18 cellular contexts compared by ENCODE assay signal in the genomic region with DNA sequence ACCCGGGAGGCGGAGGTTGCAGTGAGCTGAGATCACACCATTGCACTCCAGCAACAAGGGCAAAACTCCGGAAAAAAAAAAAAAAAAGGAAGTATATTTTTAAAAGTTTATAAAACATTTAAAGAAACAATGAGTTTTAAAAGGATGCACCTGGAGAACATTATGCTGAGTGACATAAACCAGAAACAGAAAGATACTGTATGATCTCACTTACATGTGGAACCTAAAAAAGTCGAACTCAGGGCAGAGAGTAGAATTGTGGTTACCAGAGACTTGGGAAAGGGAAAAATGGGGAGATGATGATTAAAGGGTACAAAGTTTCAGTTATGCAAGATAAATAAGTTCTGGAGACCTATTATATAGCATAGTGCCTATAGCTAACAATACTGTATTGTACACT. TPM values are rescaled to one million over a fixed set of nuclear protein-coding genes. Genes with fewer than 3 reads are reported as not detected.
DNase-seq lines count a peak whose midpoint lies in the region; ATAC-seq and TF ChIP-seq lines count a peak whose summit lies in the region.
"Had no signal": no experiment of that assay in that cellular context is flagged by ENCODE, and none has a peak within 500 bp of the region (broad histone marks: within the 10 kb centered on the region; RNA-seq: fewer than 3 reads in every experiment).

No MANE protein-coding gene starts in this region.

- H3K27me3 Mint-ChIP-seq in natural killer cell treated with Interleukin-12 subunit alpha and Interleukin-12 subunit beta and Interleukin-15 and Interleukin-18, amount 100 ng/mL, for 72 hours: no peaks in the 10 kb centered on the region
- H3K27me3 Mint-ChIP-seq: activated CD4-positive, alpha-beta T cell treated with anti-CD3 and anti-CD28 coated beads for 36 hours; activated T-helper 17 cell treated with anti-CD3 and anti-CD28 coated beads, Interleukin-2, amount 50 U/mL, for 72 hours had no signal

- WGBS in sigmoid colon, 2 donors: 35 to 75% methylated on average over 4 of the region's 4 CpGs

- no peaks in the 10 kb centered on the region for H3K9me3 Mint-ChIP-seq in natural killer cell treated with Interleukin-12 subunit alpha and Interleukin-12 subunit beta and Interleukin-15 and Interleukin-18, amount 100 ng/mL, for 72 hours
- no peaks in the 10 kb centered on the region for H3K9me3 Mint-ChIP-seq in activated naive CD4-positive, alpha-beta T cell treated with anti-CD3 and anti-CD28 coated beads, Interleukin-2, amount 50 U/mL, for 72 hours
- H3K9me3 Mint-ChIP-seq: activated T-helper 17 cell treated with anti-CD3 and anti-CD28 coated beads, Interleukin-2, amount 50 U/mL, for 72 hours had no signal

- intact Hi-C loops in sigmoid colon (cut with DNase I): no loop called here

- peak overlapping the region; percentile 42; the same call in 1 of the 2 replicates for H3K4me2 ChIP-seq in DND-41 (ENCODE audit: insufficient read depth, low read length)

- no peaks in the 10 kb centered on the region for H3K36me3 Mint-ChIP-seq in natural killer cell treated with Interleukin-12 subunit alpha and Interleukin-12 subunit beta and Interleukin-15 and Interleukin-18, amount 100 ng/mL, for 72 hours
- H3K36me3 Mint-ChIP-seq in activated naive CD4-positive, alpha-beta T cell treated with anti-CD3 and anti-CD28 coated beads, Interleukin-2, amount 50 U/mL, for 72 hours: no peaks in the 10 kb centered on the region

- H3K79me2 ChIP-seq in DND-41 (ENCODE audit: insufficient read depth, low read length): no peaks in the 10 kb centered on the region

- DNase-seq in DND-41: no peak
- DNase-seq in NAMALWA (ENCODE audit: low spot score): peak; percentile 54
- DNase-seq in coronary artery (ENCODE audit: low spot score): no peak
- DNase-seq in sigmoid colon: no peak
- no peak for DNase-seq in natural killer cell treated with Interleukin-12 subunit alpha and Interleukin-12 subunit beta and Interleukin-15 and Interleukin-18, amount 100 ng/mL, for 72 hours (ENCODE audit: low spot score)
- DNase-seq in T-helper 1 cell: no peak
- no peak for DNase-seq in activated naive CD4-positive, alpha-beta T cell treated with anti-CD3 and anti-CD28 coated beads, Interleukin-2, amount 50 U/mL, for 72 hours (ENCODE audit: low spot score in 2 of 2)
- DNase-seq: activated CD4-positive, alpha-beta T cell treated with anti-CD3 and anti-CD28 coated beads for 36 hours; COR-L47; EL; mucosa of descending colon; NCI-H1694; NCI-H2227 treated with DMSO at 0.1 percent for 48 hours had no signal

- no peak for TF ChIP-seq CTCF in DND-41 (IDR thresholded peaks at IDR 0.05; ENCODE audit: borderline replicate concordance, extremely low read depth, low read length, poor library complexity, severe bottlenecking)
- TF ChIP-seq CTCF in coronary artery (IDR thresholded peaks at IDR 0.05): no peak
- no peak for TF ChIP-seq CTCF in sigmoid colon (IDR thresholded peaks at IDR 0.05)

- H3K4me3 ChIP-seq in DND-41 (ENCODE audit: low read depth in 1 of 2, low read length in 2 of 2) (no peak overlapping the region), coronary artery (no peak overlapping the region), sigmoid colon (no peak overlapping the region)
- H3K4me3 ChIP-seq: mucosa of descending colon had no signal

- no peak overlapping the region for H3K4me3 Mint-ChIP-seq in natural killer cell treated with Interleukin-12 subunit alpha and Interleukin-12 subunit beta and Interleukin-15 and Interleukin-18, amount 100 ng/mL, for 72 hours
- H3K4me3 Mint-ChIP-seq: activated CD4-positive, alpha-beta T cell treated with anti-CD3 and anti-CD28 coated beads for 36 hours; activated T-helper 17 cell treated with anti-CD3 and anti-CD28 coated beads, Interleukin-2, amount 50 U/mL, for 72 hours had no signal

- H3K9me3 ChIP-seq in DND-41 (ENCODE audit: insufficient read depth, low read length, severe bottlenecking): no peaks in the 10 kb centered on the region
- no peaks in the 10 kb centered on the region for H3K9me3 ChIP-seq in sigmoid colon
- H3K9me3 ChIP-seq: mucosa of descending colon, neutrophil had no signal

- ATAC-seq in DND-41 (ENCODE audit: insufficient read depth, low read depth) (peak; percentile 74), GM21576 (IDR thresholded peaks at IDR 0.05; ENCODE audit: unreplicated experiment) (no peak)
- ATAC-seq in natural killer cell treated with Interleukin-12 subunit alpha and Interleukin-12 subunit beta and Interleukin-15 and Interleukin-18, amount 100 ng/mL, for 72 hours: no peak
- ATAC-seq in activated naive CD4-positive, alpha-beta T cell treated with anti-CD3 and anti-CD28 coated beads, Interleukin-2, amount 50 U/mL, for 72 hours: no peak
- ATAC-seq: activated CD4-positive, alpha-beta T cell treated with anti-CD3 and anti-CD28 coated beads for 36 hours; activated T-helper 17 cell treated with anti-CD3 and anti-CD28 coated beads, Interleukin-2, amount 50 U/mL, for 72 hours; left lobe of liver; mucosa of descending colon; Panc1 had no signal

- no peak overlapping the region for H3K27ac Mint-ChIP-seq in natural killer cell treated with Interleukin-12 subunit alpha and Interleukin-12 subunit beta and Interleukin-15 and Interleukin-18, amount 100 ng/mL, for 72 hours
- H3K27ac Mint-ChIP-seq in activated naive CD4-positive, alpha-beta T cell treated with anti-CD3 and anti-CD28 coated beads, Interleukin-2, amount 50 U/mL, for 72 hours: no peak overlapping the region
- H3K27ac Mint-ChIP-seq: activated CD4-positive, alpha-beta T cell treated with anti-CD3 and anti-CD28 coated beads for 36 hours; activated T-helper 17 cell treated with anti-CD3 and anti-CD28 coated beads, Interleukin-2, amount 50 U/mL, for 72 hours had no signal

- peak overlapping the region; percentile 65 for H3K27ac ChIP-seq in DND-41 (ENCODE audit: low read length)
- H3K27ac ChIP-seq in coronary artery: peak overlapping the region; percentile 72 to 90
- peak overlapping the region; percentile 65 to 87 (median 84) for H3K27ac ChIP-seq in sigmoid colon
- H3K27ac ChIP-seq: neutrophil had no signal

- peak in 3 of 4 donors; percentile 7 to 55 (median 36) for TF ChIP-seq EP300 in sigmoid colon (IDR thresholded peaks at IDR 0.05)

- no peaks in the 10 kb centered on the region for H4K20me1 ChIP-seq in DND-41 (ENCODE audit: insufficient read depth, low read length)

- H3K36me3 ChIP-seq in DND-41 (ENCODE audit: insufficient read depth, low read length): no peaks in the 10 kb centered on the region
- H3K36me3 ChIP-seq in sigmoid colon: no peaks in the 10 kb centered on the region
- H3K36me3 ChIP-seq: neutrophil had no signal

- H3K4me1 Mint-ChIP-seq in natural killer cell treated with Interleukin-12 subunit alpha and Interleukin-12 subunit beta and Interleukin-15 and Interleukin-18, amount 100 ng/mL, for 72 hours (ENCODE audit: low read depth in 2 of 2): peaks cover 8 to 11% of the 10 kb centered on the region in 2 donors
- H3K4me1 Mint-ChIP-seq: activated T-helper 17 cell treated with anti-CD3 and anti-CD28 coated beads, Interleukin-2, amount 50 U/mL, for 72 hours had no signal

- TF ChIP-seq POLR2A in sigmoid colon (IDR thresholded peaks at IDR 0.05): no peak

- H3K9ac ChIP-seq in DND-41 (ENCODE audit: low read depth, low read length): no peak overlapping the region

- no peaks in the 10 kb centered on the region for H3K27me3 ChIP-seq in DND-41 (ENCODE audit: insufficient read depth, low read length, poor library complexity)
- no peaks in the 10 kb centered on the region for H3K27me3 ChIP-seq in sigmoid colon
- H3K27me3 ChIP-seq: neutrophil had no signal

- peaks cover 54% of the 10 kb centered on the region for H3K4me1 ChIP-seq in DND-41 (ENCODE audit: insufficient read depth, low read length)
- peaks cover 0 to 66% (median 56%) of the 10 kb centered on the region in 4 donors for H3K4me1 ChIP-seq in sigmoid colon

- H2AFZ ChIP-seq in DND-41 (ENCODE audit: low read depth, low read length): no peak overlapping the region

RNA-seq across cellular contexts. Expression of a gene that starts 52.8 kb away (rescaled TPM):
- total RNA-seq in sigmoid colon: 100 to 1,000 TPM; 152 to 264 (median 199) TPM
- polyA plus RNA-seq in sigmoid colon: 100 to 1,000 TPM in 1 of 3 donors, 10 to 100 TPM in 2; 54.1 to 153 (median 62.0) TPM
- total RNA-seq in natural killer cell treated with Interleukin-12 subunit alpha and Interleukin-12 subunit beta and Interleukin-15 and Interleukin-18, amount 100 ng/mL, for 72 hours: 100 to 1,000 TPM; 126 to 161 TPM
- total RNA-seq in activated naive CD4-positive, alpha-beta T cell treated with anti-CD3 and anti-CD28 coated beads, Interleukin-2, amount 50 U/mL, for 72 hours: 10 to 100 TPM; 86.5 to 88.5 TPM
